13 cellular contexts compared by ENCODE assay signal in genomic region chr20:62916703-62917476, GRCh38. TPM values are rescaled to one million over a fixed set of nuclear protein-coding genes. Genes with fewer than 3 reads are reported as not detected.
A peak's percentile ranks its signal among the peaks of the same experiment; 100 is the strongest.
DNase-seq lines count a peak whose midpoint lies in the region; ATAC-seq, FAIRE-seq and TF ChIP-seq lines count a peak whose summit lies in the region.
"Had no signal": no experiment of that assay in that cellular context is flagged by ENCODE, and none has a peak within 500 bp of the region (broad histone marks: within the 10 kb centered on the region; RNA-seq: fewer than 3 reads in every experiment).

No MANE protein-coding gene starts in this region.

- peaks cover 19% of the 10 kb centered on the region for H3K36me3 ChIP-seq in SK-N-MC (ENCODE audit: insufficient read depth, low read length)
- peaks cover 1 to 13% (median 6%) of the 10 kb centered on the region in 4 experiments; a peak in 6 of 8 replicates for H3K36me3 ChIP-seq in H1 (ENCODE audit: control insufficient read depth in 2 of 4, insufficient read depth in 4 of 4, low read length in 3 of 4)
- peaks cover 7 to 30% of the 10 kb centered on the region in 2 donors for H3K36me3 ChIP-seq in neuronal stem cell (replicated peaks in 1 of 2; ENCODE audit: control insufficient read depth in 2 of 2, insufficient read depth in 2 of 2, low read length in 2 of 2)

- TF ChIP-seq CTCF in H1 (IDR thresholded peaks at IDR 0.05; ENCODE audit: control extremely low read depth in 1 of 3, insufficient read depth in 1 of 3, low read depth in 1 of 3, low read length in 3 of 3) = no peak

- H2AFZ ChIP-seq in H1 (ENCODE audit: low read length) (no peak overlapping the region), neuronal stem cell (ENCODE audit: low read length) (no peak overlapping the region)

- H3K4me1 ChIP-seq in H1 (replicated peaks in 1 of 4; ENCODE audit: control insufficient read depth in 3 of 4, insufficient read depth in 4 of 4, low read length in 3 of 4) = peaks cover 17 to 46% (median 37%) of the 10 kb centered on the region in 4 experiments; a peak in 6 of 7 replicates
- peaks cover 19 to 62% of the 10 kb centered on the region in 2 donors for H3K4me1 ChIP-seq in neuronal stem cell (ENCODE audit: control insufficient read depth in 2 of 2, insufficient read depth in 1 of 2, low read depth in 1 of 2, low read length in 2 of 2)

- H3K18ac ChIP-seq in H1 (ENCODE audit: extremely low read depth, low read length) (no peak overlapping the region), neuronal stem cell (ENCODE audit: low read length) (no peak overlapping the region)

- no peak overlapping the region for H3K56ac ChIP-seq in H1 (replicated peaks; ENCODE audit: insufficient read length, low read depth, low read length)

- H3K36me3 Mint-ChIP-seq in T-helper 1 cell treated with Interleukin-12 subunit alpha and Interleukin-12 subunit beta and Interleukin-4 antibody, amounts not matched to agents 30 μg/mL and 1 μg/mL, for 36 hours (ENCODE audit: low read depth) = peaks cover 15% of the 10 kb centered on the region

- no peak overlapping the region for H2BK12ac ChIP-seq in H1 (ENCODE audit: low read depth, low read length)
- H2BK12ac ChIP-seq in neuronal stem cell (ENCODE audit: low read length) = no peak overlapping the region

- H3K9ac ChIP-seq in SK-N-MC (ENCODE audit: insufficient read length) (no peak overlapping the region), H1 (replicated peaks in 1 of 4; ENCODE audit: extremely low read depth in 1 of 4, low read depth in 3 of 4, low read length in 3 of 4) (no peak overlapping the region), neuronal stem cell (ENCODE audit: low read depth, low read length, poor library complexity) (no peak overlapping the region)

- peaks cover 69 to 99% of the 10 kb centered on the region in 2 experiments for H3K79me2 ChIP-seq in H1 (ENCODE audit: control insufficient read depth in 1 of 2, insufficient read depth in 2 of 2, low read length in 2 of 2)

- H4K91ac ChIP-seq in H1 (replicated peaks; ENCODE audit: insufficient read length, low read length) (no peak overlapping the region), neuronal stem cell (ENCODE audit: low read depth, low read length, poor library complexity) (no peak overlapping the region)

- FAIRE-seq in H1 (lab: Jason Lieb, UNC) = no peak
- FAIRE-seq: keratinocyte had no signal

- no peak for TF ChIP-seq EP300 in H1 (IDR thresholded peaks at IDR 0.05; ENCODE audit: borderline replicate concordance in 1 of 2, low read depth in 2 of 2, low read length in 2 of 2)

- H3K23me2 ChIP-seq in H1 (ENCODE audit: low read depth, low read length) = no peaks in the 10 kb centered on the region

- no peak for TF ChIP-seq POLR2A in H1 (IDR thresholded peaks at IDR 0.05; ENCODE audit: control extremely low read depth in 1 of 2, low read depth in 2 of 2, low read length in 2 of 2)

- no peak overlapping the region for H3K23ac ChIP-seq in H1 (ENCODE audit: insufficient read length)
- no peak overlapping the region for H3K23ac ChIP-seq in neuronal stem cell (ENCODE audit: low read depth, low read length, poor library complexity)

- H3K14ac ChIP-seq in H1 (ENCODE audit: insufficient read length) = no peak overlapping the region
- no peak overlapping the region for H3K14ac ChIP-seq in neuronal stem cell (ENCODE audit: low read length)

- H3K27me3 Mint-ChIP-seq in T-helper 1 cell treated with Interleukin-12 subunit alpha and Interleukin-12 subunit beta and Interleukin-4 antibody, amounts not matched to agents 30 μg/mL and 1 μg/mL, for 36 hours (ENCODE audit: low read depth) = no peaks in the 10 kb centered on the region

- H4K5ac ChIP-seq in H1 (ENCODE audit: insufficient read length, low read depth, low read length) = no peak overlapping the region

- no peaks in the 10 kb centered on the region for H3K27me3 ChIP-seq in H1 (replicated peaks in 1 of 4; ENCODE audit: control insufficient read depth in 3 of 4, extremely low read depth in 1 of 4, insufficient read depth in 3 of 4, low read length in 3 of 4)
- no peaks in the 10 kb centered on the region for H3K27me3 ChIP-seq in neuronal stem cell (ENCODE audit: control insufficient read depth in 3 of 3, insufficient read depth in 3 of 3, low read depth in 1 of 3, low read length in 3 of 3)
- H3K27me3 ChIP-seq: thyroid gland had no signal

- H2AK5ac ChIP-seq in H1 (ENCODE audit: low read depth, low read length) (no peak overlapping the region), neuronal stem cell (ENCODE audit: low read depth, low read length) (no peak overlapping the region)

- H2BK20ac ChIP-seq in H1 (ENCODE audit: low read length) = no peak overlapping the region

- 82% methylated on average over 10 of the region's 10 CpGs; no CpG with 5 or more reads in 1 of the 2 experiments for WGBS in H1 (ENCODE audit: extremely low coverage in 1 of 2, insufficient coverage in 1 of 2, insufficient read length in 1 of 2, insufficient replicate concordance in 2 of 2, low coverage in 1 of 2, low lambda C conversion rate in 2 of 2, missing lambda C conversion rate in 1 of 2), 2 experiments
- WGBS in neuronal stem cell (ENCODE audit: extremely low coverage in 2 of 2, insufficient read length in 2 of 2, insufficient replicate concordance in 1 of 2), 2 donors = no CpG with 5 or more reads among the region's 10 CpGs

- CTCF ChIA-PET in H1 (lab: Charles Lee; ENCODE audit: partially characterized antibody) = interaction anchor here (0.6 to 6.0 kb wide), 10 partner anchors 8 to 555 kb away, joined by 3 to 58 read pairs (median 5); partner anchors contain the start of gene DIDO1

- no peak overlapping the region for H2BK15ac ChIP-seq in H1 (ENCODE audit: low read length)
- H2BK15ac ChIP-seq in neuronal stem cell (ENCODE audit: low read length) = no peak overlapping the region

- H3K79me1 ChIP-seq in H1 (ENCODE audit: low read depth, low read length) = peaks cover 2% of the 10 kb centered on the region
- H3K79me1 ChIP-seq in neuronal stem cell (ENCODE audit: low read depth, low read length) = peaks cover 5% of the 10 kb centered on the region

- no peak overlapping the region for H4K8ac ChIP-seq in H1 (ENCODE audit: extremely low read depth, insufficient read depth, low read length)
- no peak overlapping the region for H4K8ac ChIP-seq in neuronal stem cell (ENCODE audit: low read depth, low read length)

- H3K4me3 ChIP-seq in SK-N-MC (no peak overlapping the region), H1 (ENCODE audit: extremely low read depth in 1 of 4, insufficient read depth in 2 of 4, low read depth in 3 of 4, low read length in 4 of 4) (no peak overlapping the region), neuronal stem cell (ENCODE audit: low read length in 2 of 2) (no peak overlapping the region)
- H3K4me3 ChIP-seq: thyroid gland had no signal

- no peak for TF ChIP-seq RAD21 in H1 (IDR thresholded peaks at IDR 0.05 in 1 of 2, conservative IDR thresholded peaks at IDR 0.05 in 1 of 2; ENCODE audit: low read depth in 2 of 2, low read length in 2 of 2)

- H3K27ac ChIP-seq in SK-N-MC (peak overlapping the region; percentile 2; the same call in 1 of the 2 replicates), H1 (ENCODE audit: low read depth, low read length) (0 out of 2 replicates have a peak overlapping the region, but pooled peaks have one; percentile 44), neuronal stem cell (replicated peaks; ENCODE audit: low read length) (peak overlapping the region; percentile 21)
- H3K27ac ChIP-seq: thyroid gland had no signal

- H4K20me1 ChIP-seq in H1 (replicated peaks in 1 of 2; ENCODE audit: control insufficient read depth in 1 of 2, insufficient read depth in 2 of 2, low read length in 2 of 2) = peaks cover 52 to 56% of the 10 kb centered on the region in 2 experiments

- peak overlapping the region; percentile 24 to 40; a peak in 2 of 4 replicates for H3K4me2 ChIP-seq in H1 (ENCODE audit: insufficient read depth in 1 of 2, low read depth in 2 of 2, low read length in 2 of 2)
- no peak overlapping the region for H3K4me2 ChIP-seq in neuronal stem cell (ENCODE audit: insufficient read depth, low read length, poor library complexity, severe bottlenecking)

- POLR2A ChIA-PET in H1 (lab: Charles Lee; ENCODE audit: partially characterized antibody) = interaction anchor here (1.0 to 20.3 kb wide), 10 partner anchors 9 to 40 kb away, joined by 3 to 363 read pairs (median 6); partner anchors contain the start of genes DIDO1, GID8 and SLC17A9

- DNase-seq in T-helper 1 cell (no peak), SK-N-MC (ENCODE audit: low read depth, low spot score) (no peak), H1 (ENCODE audit: low read depth in 1 of 2, low spot score in 2 of 2) (no peak), neuronal stem cell (ENCODE audit: low spot score) (no peak), HUDEP-2 (lab: John Stamatoyannopoulos, UW; ENCODE audit: unreplicated experiment in 76 of 76) (no peak), activated gamma-delta T cell (lab: John Stamatoyannopoulos, UW) (no peak)
- DNase-seq: DMS153, T-helper 9 cell, thyroid gland had no signal

- no peak overlapping the region for H3K4ac ChIP-seq in H1 (replicated peaks; ENCODE audit: insufficient read length, low read depth, low read length)
- no peak overlapping the region for H3K4ac ChIP-seq in neuronal stem cell (ENCODE audit: low read length)

- no peaks in the 10 kb centered on the region for H3K9me3 Mint-ChIP-seq in T-helper 1 cell treated with Interleukin-12 subunit alpha and Interleukin-12 subunit beta and Interleukin-4 antibody, amounts not matched to agents 30 μg/mL and 1 μg/mL, for 36 hours

- no peak overlapping the region for H3K4me3 Mint-ChIP-seq in T-helper 1 cell treated with Interleukin-12 subunit alpha and Interleukin-12 subunit beta and Interleukin-4 antibody, amounts not matched to agents 30 μg/mL and 1 μg/mL, for 36 hours

- peak overlapping the region; percentile 49 for H3K27ac Mint-ChIP-seq in T-helper 1 cell treated with Interleukin-12 subunit alpha and Interleukin-12 subunit beta and Interleukin-4 antibody, amounts not matched to agents 30 μg/mL and 1 μg/mL, for 36 hours

- peaks cover 52% of the 10 kb centered on the region for H3K4me1 Mint-ChIP-seq in T-helper 1 cell treated with Interleukin-12 subunit alpha and Interleukin-12 subunit beta and Interleukin-4 antibody, amounts not matched to agents 30 μg/mL and 1 μg/mL, for 36 hours (ENCODE audit: low read depth)

- no peak for ATAC-seq in GM18498 (IDR thresholded peaks at IDR 0.05; ENCODE audit: unreplicated experiment)

- H3K9me3 ChIP-seq in SK-N-MC (ENCODE audit: low read depth, low read length) = no peaks in the 10 kb centered on the region
- no peaks in the 10 kb centered on the region for H3K9me3 ChIP-seq in H1 (ENCODE audit: insufficient read depth in 2 of 2, low read depth in 1 of 2, low read length in 1 of 2)
- no peaks in the 10 kb centered on the region for H3K9me3 ChIP-seq in neuronal stem cell (replicated peaks in 1 of 2; ENCODE audit: control insufficient read depth in 2 of 2, insufficient read depth in 1 of 2, low read depth in 1 of 2, low read length in 2 of 2)
- H3K9me3 ChIP-seq: thyroid gland had no signal

- H2BK5ac ChIP-seq in H1 (ENCODE audit: low read depth, low read length) (no peak overlapping the region), neuronal stem cell (ENCODE audit: low read length) (no peak overlapping the region)

- H2BK120ac ChIP-seq in H1 (replicated peaks; ENCODE audit: low read depth, low read length) (no peak overlapping the region), neuronal stem cell (ENCODE audit: low read depth, low read length) (no peak overlapping the region)

RNA-seq across cellular contexts. Expression of gene DIDO1, which starts 9.4 kb away (rescaled TPM):
- total RNA-seq in H1 (2021; fragmentation: NEBNext Ultra II Directional; extraction: Animal tissue kit (Norgen Biotek cat#: 25700)) = 82.8 and 83.2 TPM in 2 replicates
- polyA plus RNA-seq in H1 (2011; rRNA removed) = 53.6 and 58.8 TPM in 2 replicates
- polyA plus RNA-seq in H1 (2011; cell fraction: cytosol; rRNA removed) = 66.3 TPM
- polyA plus RNA-seq in H1 (2011; cell fraction: nucleus; rRNA removed) = 116 TPM
- polyA plus RNA-seq in H1 (2012, experiment 1 of 2) = 47.3 to 53.1 TPM (median 49.3 TPM) in 4 replicates
- 13.9 TPM for polyA plus RNA-seq in H1 (2012, experiment 2 of 2)
- polyA plus RNA-seq in H1 (2013, experiment 1 of 2) = 63.3 TPM
- polyA plus RNA-seq in H1 (2013, experiment 2 of 2) = 61.2 TPM
- polyA minus RNA-seq in H1 (2011; rRNA and poly(A)+ RNA removed) = 46.3 and 51.4 TPM in 2 replicates
- 31.8 TPM for polyA minus RNA-seq in H1 (2011; cell fraction: cytosol; rRNA and poly(A)+ RNA removed)
- polyA minus RNA-seq in H1 (2011; cell fraction: nucleus; rRNA and poly(A)+ RNA removed) = 65.1 TPM
- polyA plus RNA-seq in neuronal stem cell (2013, experiment 1 of 2) = 50.1 TPM
- 49.8 TPM for polyA plus RNA-seq in neuronal stem cell (2013, experiment 2 of 2)

RNA-seq across cellular contexts. Expression of gene GID8, which starts 21.1 kb away (rescaled TPM):
- 72.9 and 73.1 TPM in 2 replicates for total RNA-seq in H1 (2021; fragmentation: NEBNext Ultra II Directional; extraction: Animal tissue kit (Norgen Biotek cat#: 25700))
- 39.7 and 40.7 TPM in 2 replicates for polyA plus RNA-seq in H1 (2011; rRNA removed)
- 44.1 TPM for polyA plus RNA-seq in H1 (2011; cell fraction: cytosol; rRNA removed)
- 33.3 TPM for polyA plus RNA-seq in H1 (2011; cell fraction: nucleus; rRNA removed)
- 43.9 to 48.5 TPM (median 46.8 TPM) in 4 replicates for polyA plus RNA-seq in H1 (2012, experiment 1 of 2)
- polyA plus RNA-seq in H1 (2012, experiment 2 of 2) = 28.5 TPM
- polyA plus RNA-seq in H1 (2013, experiment 1 of 2) = 46.0 TPM
- polyA plus RNA-seq in H1 (2013, experiment 2 of 2) = 45.2 TPM
- 51.3 and 52.9 TPM in 2 replicates for polyA minus RNA-seq in H1 (2011; rRNA and poly(A)+ RNA removed)
- 29.9 TPM for polyA minus RNA-seq in H1 (2011; cell fraction: cytosol; rRNA and poly(A)+ RNA removed)
- 23.9 TPM for polyA minus RNA-seq in H1 (2011; cell fraction: nucleus; rRNA and poly(A)+ RNA removed)
- polyA plus RNA-seq in neuronal stem cell (2013, experiment 1 of 2) = 34.3 TPM
- polyA plus RNA-seq in neuronal stem cell (2013, experiment 2 of 2) = 35.7 TPM

RNA-seq across cellular contexts. Expression of gene SLC17A9, which starts 35.6 kb away (rescaled TPM):
- 31.1 and 35.2 TPM in 2 replicates for total RNA-seq in H1 (2021; fragmentation: NEBNext Ultra II Directional; extraction: Animal tissue kit (Norgen Biotek cat#: 25700))
- polyA plus RNA-seq in H1 (2011; rRNA removed) = 23.5 and 39.6 TPM in 2 replicates
- 26.0 TPM for polyA plus RNA-seq in H1 (2011; cell fraction: cytosol; rRNA removed)
- 178 TPM for polyA plus RNA-seq in H1 (2011; cell fraction: nucleus; rRNA removed)
- polyA plus RNA-seq in H1 (2012, experiment 1 of 2) = 15.9 to 29.2 TPM (median 25.3 TPM) in 4 replicates
- polyA plus RNA-seq in H1 (2012, experiment 2 of 2) = 17.4 TPM
- polyA plus RNA-seq in H1 (2013, experiment 1 of 2) = 44.3 TPM
- 44.7 TPM for polyA plus RNA-seq in H1 (2013, experiment 2 of 2)
- polyA minus RNA-seq in H1 (2011; rRNA and poly(A)+ RNA removed) = 6.0 and 6.5 TPM in 2 replicates
- 10.4 TPM for polyA minus RNA-seq in H1 (2011; cell fraction: cytosol; rRNA and poly(A)+ RNA removed)
- 14.7 TPM for polyA minus RNA-seq in H1 (2011; cell fraction: nucleus; rRNA and poly(A)+ RNA removed)
- 1.6 TPM for polyA plus RNA-seq in neuronal stem cell (2013, experiment 1 of 2)
- polyA plus RNA-seq in neuronal stem cell (2013, experiment 2 of 2) = 1.9 TPM
- total RNA-seq: skeletal muscle tissue had no signal
- polyA plus RNA-seq: keratinocyte had no signal

RNA-seq across cellular contexts. Expression of gene TCFL5, which starts 55.3 kb away (rescaled TPM):
- total RNA-seq in H1 (2021; fragmentation: NEBNext Ultra II Directional; extraction: Animal tissue kit (Norgen Biotek cat#: 25700)) = 15.0 and 15.6 TPM in 2 replicates
- polyA plus RNA-seq in H1 (2011; rRNA removed) = 4.4 and 6.2 TPM in 2 replicates
- 8.6 TPM for polyA plus RNA-seq in H1 (2011; cell fraction: cytosol; rRNA removed)
- polyA plus RNA-seq in H1 (2011; cell fraction: nucleus; rRNA removed) = 8.7 TPM
- 9.0 to 10.3 TPM (median 10.0 TPM) in 4 replicates for polyA plus RNA-seq in H1 (2012, experiment 1 of 2)
- polyA plus RNA-seq in H1 (2012, experiment 2 of 2) = 4.7 TPM
- polyA plus RNA-seq in H1 (2013, experiment 1 of 2) = 10.2 TPM
- polyA plus RNA-seq in H1 (2013, experiment 2 of 2) = 9.9 TPM
- 5.1 and 5.4 TPM in 2 replicates for polyA minus RNA-seq in H1 (2011; rRNA and poly(A)+ RNA removed)
- polyA minus RNA-seq in H1 (2011; cell fraction: cytosol; rRNA and poly(A)+ RNA removed) = 6.5 TPM
- polyA minus RNA-seq in H1 (2011; cell fraction: nucleus; rRNA and poly(A)+ RNA removed) = 7.9 TPM
- 14.5 TPM for polyA plus RNA-seq in neuronal stem cell (2013, experiment 1 of 2)
- 15.3 TPM for polyA plus RNA-seq in neuronal stem cell (2013, experiment 2 of 2)
